In the genomic region with DNA sequence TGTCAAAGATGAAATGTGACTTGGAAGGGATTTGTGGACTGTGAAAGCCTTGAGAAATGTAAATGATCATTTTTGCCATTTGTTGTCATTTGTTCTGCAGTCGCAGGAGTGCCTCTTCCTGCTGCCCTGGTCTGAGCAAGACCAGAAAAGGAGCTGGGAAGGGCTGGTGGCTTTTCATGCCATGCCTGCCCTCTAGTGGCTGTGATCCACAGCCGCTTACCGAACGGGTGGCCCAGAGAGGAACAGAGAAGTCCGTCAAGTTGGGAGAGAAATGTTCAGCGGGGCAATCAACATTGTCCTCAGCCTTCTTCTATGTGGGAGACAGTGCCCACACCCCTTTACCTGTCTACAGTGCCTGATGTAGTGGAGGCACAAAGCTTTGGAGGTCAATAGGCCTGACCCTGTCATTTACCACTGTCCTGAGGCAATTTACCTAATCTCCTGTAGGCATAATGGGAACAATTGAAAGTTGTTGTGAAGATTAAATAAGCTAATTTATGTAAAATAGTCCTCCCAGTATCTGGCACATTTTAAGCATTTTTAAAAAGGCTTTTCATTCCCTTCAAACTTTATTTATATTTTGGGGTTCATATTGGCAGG, we compare ENCODE assay signal across 8 cellular contexts.
DNase-seq lines count a peak whose midpoint lies in the region; ATAC-seq and TF ChIP-seq lines count a peak whose summit lies in the region.

No MANE protein-coding gene starts in this region.

- no peak overlapping the region for H3K4me3 ChIP-seq in endodermal cell (ENCODE audit: low read length)

- no peaks in the 10 kb centered on the region for H3K27me3 Mint-ChIP-seq in endodermal cell (ENCODE audit: insufficient read depth)

- no peak overlapping the region for H3K9ac ChIP-seq in endodermal cell (ENCODE audit: extremely low read depth, low read length, poor library complexity, severe bottlenecking)

- H3K27ac ChIP-seq in endodermal cell (ENCODE audit: low read depth, low read length), result no peak overlapping the region

- H3K36me3 Mint-ChIP-seq in endodermal cell (ENCODE audit: low read depth), result no peaks in the 10 kb centered on the region

- DNase-seq in COLO668 (lab: John Stamatoyannopoulos, UW; ENCODE audit: unreplicated experiment) (peak; percentile 82), NCI-H510A treated with DMSO at 0.1 percent for 48 hours (lab: John Stamatoyannopoulos, UW) (peak; percentile 57), endodermal cell (peak; percentile 93), midbrain (lab: John Stamatoyannopoulos, UW) (peak; percentile 68)
- DNase-seq in activated CD4-positive, alpha-beta T cell treated with anti-CD3 and anti-CD28 coated beads, Interleukin-2, amount 50 U/mL, for 24 hours (ENCODE audit: low read depth in 1 of 2, low spot score in 1 of 2), result peak; percentile 31 to 32
- DNase-seq in stimulated activated CD8-positive, alpha-beta memory T cell treated with anti-CD3 and anti-CD28 coated beads, Interleukin-7, amount 100 ng/mL, for 1 hour (ENCODE audit: low read depth in 2 of 2), result peak; percentile 10 to 14

- no peaks in the 10 kb centered on the region for H3K27me3 ChIP-seq in endodermal cell (ENCODE audit: control insufficient read depth, insufficient read depth, low read length, poor library complexity, severe bottlenecking)

- H3K9me3 Mint-ChIP-seq in endodermal cell, result no peaks in the 10 kb centered on the region

- H3K36me3 ChIP-seq in endodermal cell (ENCODE audit: control insufficient read depth, insufficient read depth, low read length), result no peaks in the 10 kb centered on the region

- H3K4me3 Mint-ChIP-seq in endodermal cell, result no peak overlapping the region

- no peaks in the 10 kb centered on the region for H3K4me1 ChIP-seq in endodermal cell (ENCODE audit: control insufficient read depth, insufficient read depth, low read length)

- H3K4me1 Mint-ChIP-seq in endodermal cell, result no peaks in the 10 kb centered on the region

- peak; percentile 97 for TF ChIP-seq CTCF in endodermal cell (conservative IDR thresholded peaks at IDR 0.05)

- no peaks in the 10 kb centered on the region for H3K9me3 ChIP-seq in endodermal cell (ENCODE audit: control insufficient read depth, low read length)

- 15% methylated on average over 6 of the region's 6 CpGs for WGBS in endodermal cell (ENCODE audit: insufficient coverage in 1 of 2, insufficient read length in 1 of 2), 2 experiments

- ATAC-seq in GM19328 (IDR thresholded peaks at IDR 0.05; ENCODE audit: unreplicated experiment) (peak; percentile 93), HG03342 (IDR thresholded peaks at IDR 0.05; ENCODE audit: unreplicated experiment) (peak; percentile 97)

- no peak overlapping the region for H3K27ac Mint-ChIP-seq in endodermal cell

Comparison
In these comparisons a context has a peak if more than half of its experiments do, and no peak if none do; other contexts are left out.
1. DNase-seq: peak in every context shown above with its lines; median percentile 93 in endodermal cell; 82 in COLO668; 68 in midbrain; 57 in NCI-H510A treated with DMSO at 0.1 percent for 48 hours; 32 in activated CD4-positive, alpha-beta T cell treated with anti-CD3 and anti-CD28 coated beads, Interleukin-2, amount 50 U/mL, for 24 hours; 12 in stimulated activated CD8-positive, alpha-beta memory T cell treated with anti-CD3 and anti-CD28 coated beads, Interleukin-7, amount 100 ng/mL, for 1 hour.